1 cellular context compared by ENCODE assay signal in the genomic region with DNA sequence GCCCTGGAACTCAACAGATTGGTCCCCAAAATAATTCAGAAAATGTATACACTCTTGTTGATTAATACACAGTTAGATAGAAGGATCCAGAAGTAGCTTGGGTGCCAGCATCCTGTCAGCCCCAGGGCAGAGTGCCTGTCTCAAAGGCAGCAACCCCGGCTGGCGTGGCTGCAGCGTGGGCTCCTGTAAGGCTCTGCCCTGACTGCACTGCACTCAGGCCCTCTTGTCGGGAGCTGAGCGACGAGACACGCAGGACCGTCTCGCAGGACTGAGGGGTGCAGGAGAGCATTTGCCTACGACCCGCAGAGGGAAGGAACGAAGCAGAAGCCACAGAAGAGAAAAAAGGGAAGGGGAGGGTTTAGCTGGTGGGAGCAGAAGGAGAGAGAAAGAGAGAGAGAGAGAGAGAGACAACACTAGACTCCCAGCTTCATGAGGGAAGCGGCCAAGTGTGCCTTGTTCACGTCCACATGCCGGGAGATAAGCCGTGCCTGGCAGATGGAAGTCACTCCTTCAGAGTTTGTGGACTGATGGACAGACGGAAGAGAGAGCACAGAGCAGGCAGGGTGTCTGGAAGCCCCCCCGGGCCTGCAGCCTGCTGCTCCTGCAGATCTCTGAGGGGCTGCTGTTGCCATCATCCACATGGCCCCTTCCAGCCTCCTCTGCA.
TF ChIP-seq lines count a peak whose summit lies in the region.

No MANE protein-coding gene starts in this region.

TF ChIP-seq in K562, 482 proteins besides CTCF, POLR2A, EP300 and RAD21 (continued from another document):
- TF ChIP-seq, protein P1, sequence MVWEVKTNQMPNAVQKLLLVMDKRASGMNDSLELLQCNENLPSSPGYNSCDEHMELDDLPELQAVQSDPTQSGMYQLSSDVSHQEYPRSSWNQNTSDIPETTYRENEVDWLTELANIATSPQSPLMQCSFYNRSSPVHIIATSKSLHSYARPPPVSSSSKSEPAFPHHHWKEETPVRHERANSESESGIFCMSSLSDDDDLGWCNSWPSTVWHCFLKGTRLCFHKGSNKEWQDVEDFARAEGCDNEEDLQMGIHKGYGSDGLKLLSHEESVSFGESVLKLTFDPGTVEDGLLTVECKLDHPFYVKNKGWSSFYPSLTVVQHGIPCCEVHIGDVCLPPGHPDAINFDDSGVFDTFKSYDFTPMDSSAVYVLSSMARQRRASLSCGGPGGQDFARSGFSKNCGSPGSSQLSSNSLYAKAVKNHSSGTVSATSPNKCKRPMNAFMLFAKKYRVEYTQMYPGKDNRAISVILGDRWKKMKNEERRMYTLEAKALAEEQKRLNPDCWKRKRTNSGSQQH (CRISPR knock-in tag; IDR thresholded peaks at IDR 0.05) = 0 out of 2 replicates have a peak, but pooled peaks have one; percentile 57
- TF ChIP-seq ILF3 (IDR thresholded peaks at IDR 0.05; ENCODE audit: borderline replicate concordance) = no peak
TF ChIP-seq in K562: peak in this region for 3.
